Comparison of ENCODE assay signal across 1 cellular context in the genomic region with DNA sequence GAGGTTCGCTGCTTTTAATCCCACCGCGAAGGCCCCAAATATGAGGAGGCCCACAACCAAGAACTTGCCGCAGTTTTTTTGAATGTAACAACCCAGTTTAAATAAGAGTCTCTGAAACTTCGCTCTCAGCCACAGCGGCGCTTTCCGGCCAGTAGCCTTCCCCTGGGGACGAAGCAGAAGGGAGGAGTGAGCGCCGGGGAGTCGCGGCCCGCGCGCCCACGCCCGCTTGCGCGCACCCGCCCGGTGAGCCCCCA.
TF ChIP-seq lines count a peak whose summit lies in the region.

No MANE protein-coding gene starts in this region.

TF ChIP-seq in IMR-90, 13 proteins besides CTCF, POLR2A, EP300 and RAD21 (continued from another document):
- no peak for TF ChIP-seq MXI1 (IDR thresholded peaks at IDR 0.05; ENCODE audit: borderline replicate concordance, low read depth, low read length)
- TF ChIP-seq USF2 (IDR thresholded peaks at IDR 0.05; ENCODE audit: low read depth, low read length), result no peak
- TF ChIP-seq MAZ (IDR thresholded peaks at IDR 0.05; ENCODE audit: borderline replicate concordance, low read depth, low read length), result no peak; the same call in 1 of the 2 replicates
- no peak for TF ChIP-seq MAFK (IDR thresholded peaks at IDR 0.05; ENCODE audit: low read depth, low read length)
- TF ChIP-seq RFX5 (IDR thresholded peaks at IDR 0.05; ENCODE audit: low read depth, low read length), result no peak
- TF ChIP-seq FOS (IDR thresholded peaks at IDR 0.05; ENCODE audit: low read depth, low read length), result no peak
